ENCODE assay signal across 8 cellular contexts in genomic region chr7:152462995-152463713, GRCh38. TPM values are rescaled to one million over a fixed set of nuclear protein-coding genes. Genes with fewer than 3 reads are reported as not detected.
A peak's percentile ranks its signal among the peaks of the same experiment; 100 is the strongest.
DNase-seq lines count a peak whose midpoint lies in the region; ATAC-seq and TF ChIP-seq lines count a peak whose summit lies in the region.

No MANE protein-coding gene starts in this region.

- peaks cover 6 to 7% of the 10 kb centered on the region in 2 donors for H3K4me1 Mint-ChIP-seq in effector memory CD8-positive, alpha-beta T cell (ENCODE audit: low read depth in 2 of 2)

- peak overlapping the region; percentile 81 to 91 for H3K27ac Mint-ChIP-seq in effector memory CD8-positive, alpha-beta T cell

- H3K36me3 Mint-ChIP-seq in effector memory CD8-positive, alpha-beta T cell (ENCODE audit: insufficient read depth): peaks cover 13% of the 10 kb centered on the region

- H3K27me3 Mint-ChIP-seq in effector memory CD8-positive, alpha-beta T cell: no peaks in the 10 kb centered on the region

- ATAC-seq in GM19328 (IDR thresholded peaks at IDR 0.05; ENCODE audit: unreplicated experiment): peak; percentile 12
- ATAC-seq in HG03342 (IDR thresholded peaks at IDR 0.05; ENCODE audit: unreplicated experiment): peak; percentile 10
- peak; percentile 0 for ATAC-seq in effector memory CD8-positive, alpha-beta T cell (replicated peaks)

- no peaks in the 10 kb centered on the region for H3K9me3 Mint-ChIP-seq in effector memory CD8-positive, alpha-beta T cell

- peak overlapping the region; percentile 88 to 90 for H3K4me3 Mint-ChIP-seq in effector memory CD8-positive, alpha-beta T cell

- DNase-seq in DMS53 (lab: John Stamatoyannopoulos, UW) (peak; percentile 85), midbrain (lab: John Stamatoyannopoulos, UW) (peak; percentile 76), ureter (ENCODE audit: low spot score) (peak; percentile 64), inferior parietal cortex (ENCODE audit: extremely low spot score) (no peak)
- DNase-seq in effector memory CD8-positive, alpha-beta T cell: no peak

TF ChIP-seq in PFSK-1, 5 proteins besides CTCF, POLR2A, EP300 and RAD21:
- TF ChIP-seq SIN3A (IDR thresholded peaks at IDR 0.05; ENCODE audit: borderline replicate concordance, insufficient read depth, low read length) (peak; percentile 70; the same call in 1 of the 2 replicates), REST (IDR thresholded peaks at IDR 0.05; ENCODE audit: insufficient read depth in 1 of 2, low read depth in 2 of 2, low read length in 2 of 2) (0 out of 4 replicates have a peak, but pooled peaks of 1 of the 2 experiments have one; percentile 31), FOXP2 (optimal IDR thresholded peaks at IDR 0.05; ENCODE audit: borderline replicate concordance, extremely low read depth, extremely low read length, insufficient read depth) (peak; percentile 27), POLR2AphosphoS5 (IDR thresholded peaks at IDR 0.05; ENCODE audit: low read depth, low read length) (peak; percentile 85; the same call in 1 of the 2 replicates), TAF1 (IDR thresholded peaks at IDR 0.05; ENCODE audit: borderline replicate concordance, insufficient read depth, low read length) (peak; percentile 86)

RNA-seq across cellular contexts. Expression of gene KMT2C, which starts 27.4 kb away (rescaled TPM):
- 10.6 TPM for polyA plus RNA-seq in PFSK-1 (2012; ENCODE audit: insufficient read length, low read depth)
- 139 TPM for total RNA-seq in ureter

Comparison
In these comparisons a context has a peak if more than half of its experiments do, and no peak if none do; other contexts are left out.
1. DNase-seq: peak in DMS53 (single experiment), midbrain (single experiment) and ureter (single experiment); none in effector memory CD8-positive, alpha-beta T cell (0 of 3) and inferior parietal cortex (single experiment).
2. Peak in every context shown above with its lines, with median percentiles within 50 percentile points of each other: ATAC-seq.